1 cellular context compared by ENCODE assay signal in genomic region chr21:45661913-45662622, GRCh38. TPM values are rescaled to one million over a fixed set of nuclear protein-coding genes. Genes with fewer than 3 reads are reported as not detected.
"Had no signal": no experiment of that assay in that cellular context is flagged by ENCODE, and none has a peak within 500 bp of the region (broad histone marks: within the 10 kb centered on the region; RNA-seq: fewer than 3 reads in every experiment).

No MANE protein-coding gene starts in this region.

RNA-seq across cellular contexts. Expression of gene PCBP3, which starts 18.5 kb away (rescaled TPM):
- total RNA-seq: skeletal muscle tissue had no signal
